In the genomic region with DNA sequence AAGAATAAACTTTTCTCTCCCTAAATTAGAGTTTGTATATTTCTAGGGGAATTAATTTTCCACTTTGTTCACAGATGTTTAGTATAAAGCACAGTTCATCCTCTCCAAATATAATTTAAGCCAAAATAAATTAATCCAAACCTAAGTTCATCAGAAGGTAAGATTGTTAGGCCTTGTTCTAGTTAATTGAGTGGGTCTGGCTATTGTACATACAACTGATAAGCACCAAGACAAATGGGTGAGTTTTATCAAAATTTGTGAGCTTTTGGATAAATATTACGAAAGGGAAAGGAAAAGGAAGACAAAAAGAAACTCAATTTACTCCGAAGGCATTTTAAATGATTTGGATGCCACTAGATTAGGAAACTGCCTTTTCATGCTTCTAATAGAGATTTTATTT, we compare ENCODE assay signal across 18 cellular contexts.
DNase-seq lines count a peak whose midpoint lies in the region; ATAC-seq and TF ChIP-seq lines count a peak whose summit lies in the region.
"Had no signal": no experiment of that assay in that cellular context is flagged by ENCODE, and none has a peak within 500 bp of the region (broad histone marks: within the 10 kb centered on the region; RNA-seq: fewer than 3 reads in every experiment).

No MANE protein-coding gene starts in this region.

- H3K27me3 Mint-ChIP-seq in GM23338 (ENCODE audit: insufficient read depth, low read depth, poor library complexity), result peaks cover 2% of the 10 kb centered on the region

- H2BK120ac ChIP-seq in mesenchymal stem cell (ENCODE audit: low read depth, low read length), result no peak overlapping the region

- H3K27ac ChIP-seq in GM23338 (ENCODE audit: low read depth) (no peak overlapping the region), mesenchymal stem cell (ENCODE audit: low read length, poor library complexity, severe bottlenecking) (no peak overlapping the region), subcutaneous abdominal adipose tissue (ENCODE audit: low read depth, low read length) (no peak overlapping the region), OCI-LY7 (ENCODE audit: low read depth, low read length, poor library complexity, severe bottlenecking) (no peak overlapping the region), vagina (no peak overlapping the region)
- H3K27ac ChIP-seq: PC-9, SJCRH30 had no signal

- DNase-seq in GM23338 (ENCODE audit: low spot score) (no peak), adipocyte (ENCODE audit: low read depth) (no peak), mesenchymal stem cell (no peak), NCI-H748 (lab: John Stamatoyannopoulos, UW; ENCODE audit: unreplicated experiment) (no peak), COLO829 (ENCODE audit: low spot score) (no peak), OCI-LY7 (ENCODE audit: low spot score) (no peak), vagina (ENCODE audit: extremely low spot score in 2 of 2) (no peak)
- DNase-seq: AML-193; Caco-2; DMS153; NCI-H1092; NCI-H187; NCI-H345; NCI-H526; NK-92 treated with Interleukin-12 subunit alpha and Interleukin-12 subunit beta, amount 100 ng/mL, for 24 hours; PC-9; SJCRH30 had no signal

- H2AFZ ChIP-seq in GM23338 (no peak overlapping the region), mesenchymal stem cell (ENCODE audit: low read depth, low read length) (no peak overlapping the region), OCI-LY7 (ENCODE audit: low read length) (no peak overlapping the region)
- H2AFZ ChIP-seq: PC-9 had no signal

- no peak overlapping the region for H3K4me3 ChIP-seq in GM23338
- H3K4me3 ChIP-seq in adipocyte (ENCODE audit: low read length), result peak overlapping the region; percentile 75
- H3K4me3 ChIP-seq in mesenchymal stem cell (ENCODE audit: insufficient read depth in 1 of 2, low read depth in 1 of 2, low read length in 2 of 2), result peak overlapping the region in 1 of 2 experiments; percentile 57
- H3K4me3 ChIP-seq in subcutaneous abdominal adipose tissue (ENCODE audit: low read depth in 1 of 5, low read length in 5 of 5), result peak overlapping the region in 3 of 5 donors; percentile 10 to 47 (median 39)
- no peak overlapping the region for H3K4me3 ChIP-seq in OCI-LY7 (ENCODE audit: low read depth, low read length, poor library complexity, severe bottlenecking)
- no peak overlapping the region for H3K4me3 ChIP-seq in vagina
- H3K4me3 ChIP-seq: PC-9, SJCRH30 had no signal

- no peak overlapping the region for H4K8ac ChIP-seq in mesenchymal stem cell (ENCODE audit: low read length)

- H3K4me2 ChIP-seq in GM23338, result no peak overlapping the region
- no peak overlapping the region for H3K4me2 ChIP-seq in mesenchymal stem cell (ENCODE audit: low read length, poor library complexity, severe bottlenecking)
- H3K4me2 ChIP-seq in OCI-LY7 (ENCODE audit: low read length), result no peak overlapping the region
- H3K4me2 ChIP-seq: PC-9 had no signal

- no peak overlapping the region for H3K4ac ChIP-seq in mesenchymal stem cell (ENCODE audit: low read depth in 1 of 2, low read length in 2 of 2)

- H4K20me1 ChIP-seq in GM23338 (replicated peaks; ENCODE audit: insufficient read depth) (no peaks in the 10 kb centered on the region), OCI-LY7 (ENCODE audit: insufficient read depth, low read length) (no peaks in the 10 kb centered on the region)

- no TSS peak for BruUV-seq in OCI-LY7 (replicated peaks; lab: Mats Ljungman, UMichigan)

- WGBS in mesenchymal stem cell, result 57% methylated on average over 1 of the region's 2 CpGs

- no peaks in the 10 kb centered on the region for H3F3A ChIP-seq in GM23338 (replicated peaks; ENCODE audit: low read depth)

- H3K4me1 ChIP-seq in GM23338 (ENCODE audit: insufficient read depth) (no peaks in the 10 kb centered on the region), adipocyte (ENCODE audit: control insufficient read depth, insufficient read depth, low read length) (peaks cover 17% of the 10 kb centered on the region), mesenchymal stem cell (ENCODE audit: control insufficient read depth, insufficient read depth, low read depth, low read length) (peaks cover 2% of the 10 kb centered on the region), subcutaneous abdominal adipose tissue (ENCODE audit: control insufficient read depth in 5 of 5, insufficient read depth in 5 of 5, low read length in 5 of 5) (peaks cover 0 to 24% (median 0%) of the 10 kb centered on the region in 5 donors), OCI-LY7 (ENCODE audit: insufficient read depth, low read length, poor library complexity, severe bottlenecking) (no peaks in the 10 kb centered on the region), vagina (no peaks in the 10 kb centered on the region)
- H3K4me1 ChIP-seq: Caco-2, SJCRH30 had no signal

- no peak overlapping the region for H3K4me3 Mint-ChIP-seq in GM23338

- CTCF ChIA-PET in OCI-LY7 (lab: Charles Lee; ENCODE audit: unreplicated experiment), result no interaction called here

- H2BK15ac ChIP-seq in mesenchymal stem cell (ENCODE audit: low read depth, poor library complexity, severe bottlenecking), result no peak overlapping the region

- peak overlapping the region; percentile 21; the same call in 1 of the 2 replicates for H3K27ac Mint-ChIP-seq in GM23338

- H2BK5ac ChIP-seq in mesenchymal stem cell (ENCODE audit: low read depth, low read length, poor library complexity, severe bottlenecking), result no peak overlapping the region

- H3K9ac ChIP-seq in adipocyte (ENCODE audit: low read length), result peak overlapping the region; percentile 78
- H3K9ac ChIP-seq in mesenchymal stem cell (ENCODE audit: low read length), result peak overlapping the region; percentile 73
- H3K9ac ChIP-seq in subcutaneous abdominal adipose tissue (ENCODE audit: low read length in 5 of 5), result peak overlapping the region in 1 of 5 donors; percentile 32

- POLR2A ChIA-PET in OCI-LY7 (lab: Charles Lee), result interaction anchor here (0.6 to 1.0 kb wide), 4 partner anchors 17 to 286 kb away, joined by 3 to 4 read pairs (median 4); no protein-coding TSS in a partner anchor

- H3K36me3 ChIP-seq in GM23338 (ENCODE audit: insufficient read depth) (no peaks in the 10 kb centered on the region), adipocyte (ENCODE audit: control insufficient read depth, insufficient read depth, low read length, severe bottlenecking) (no peaks in the 10 kb centered on the region), mesenchymal stem cell (ENCODE audit: control insufficient read depth in 1 of 2, insufficient read depth in 2 of 2, low read depth in 1 of 2, low read length in 2 of 2) (peaks cover 0 to 11% of the 10 kb centered on the region in 2 experiments), subcutaneous abdominal adipose tissue (ENCODE audit: control insufficient read depth in 5 of 5, insufficient read depth in 5 of 5, low read length in 5 of 5) (no peaks in the 10 kb centered on the region), OCI-LY7 (ENCODE audit: insufficient read depth, low read length) (no peaks in the 10 kb centered on the region), vagina (no peaks in the 10 kb centered on the region)
- H3K36me3 ChIP-seq: SJCRH30 had no signal

- H3K79me2 ChIP-seq in GM23338 (replicated peaks; ENCODE audit: insufficient read depth), result no peaks in the 10 kb centered on the region
- no peaks in the 10 kb centered on the region for H3K79me2 ChIP-seq in OCI-LY7 (ENCODE audit: insufficient read depth, low read depth, low read length)

- peaks cover 4% of the 10 kb centered on the region; the same call in 2 of the 3 replicates for H3K4me1 Mint-ChIP-seq in GM23338

- H2AK5ac ChIP-seq in mesenchymal stem cell (ENCODE audit: low read length, severe bottlenecking), result no peak overlapping the region

- H3K14ac ChIP-seq in mesenchymal stem cell (ENCODE audit: low read length in 2 of 2), result no peak overlapping the region

- H3K9me2 ChIP-seq in GM23338 (ENCODE audit: insufficient read depth) (no peaks in the 10 kb centered on the region), OCI-LY7 (ENCODE audit: insufficient read depth, low read length) (no peaks in the 10 kb centered on the region)

- H2BK12ac ChIP-seq in mesenchymal stem cell (ENCODE audit: low read length in 2 of 2), result no peak overlapping the region

- no peak for TF ChIP-seq POLR2A in vagina (IDR thresholded peaks at IDR 0.05)

- ATAC-seq in GM23338, result no peak

- H4K91ac ChIP-seq in mesenchymal stem cell (ENCODE audit: low read length), result no peak overlapping the region

- H3K9me3 Mint-ChIP-seq in GM23338, result no peaks in the 10 kb centered on the region

- H3K9me3 ChIP-seq in adipocyte (ENCODE audit: control insufficient read depth, low read length), result no peaks in the 10 kb centered on the region
- H3K9me3 ChIP-seq in mesenchymal stem cell (ENCODE audit: control insufficient read depth, low read length), result no peaks in the 10 kb centered on the region
- H3K9me3 ChIP-seq in subcutaneous abdominal adipose tissue (ENCODE audit: control insufficient read depth in 5 of 5, low read length in 5 of 5), result no peaks in the 10 kb centered on the region
- H3K9me3 ChIP-seq in OCI-LY7 (ENCODE audit: low read length), result no peaks in the 10 kb centered on the region
- no peaks in the 10 kb centered on the region for H3K9me3 ChIP-seq in vagina
- H3K9me3 ChIP-seq: Caco-2, SJCRH30 had no signal

- H3K23ac ChIP-seq in mesenchymal stem cell (ENCODE audit: low read length in 2 of 2), result no peak overlapping the region

- H3K79me1 ChIP-seq in mesenchymal stem cell (replicated peaks; ENCODE audit: low read length, poor library complexity, severe bottlenecking), result peaks cover 2% of the 10 kb centered on the region

- TF ChIP-seq CTCF in GM23338 (conservative IDR thresholded peaks at IDR 0.05; ENCODE audit: low read depth in 2 of 2), result no peak
- TF ChIP-seq CTCF in OCI-LY7 (conservative IDR thresholded peaks at IDR 0.05; ENCODE audit: low read length), result no peak
- no peak for TF ChIP-seq CTCF in vagina (IDR thresholded peaks at IDR 0.05)

- no peak overlapping the region for H3K18ac ChIP-seq in mesenchymal stem cell (ENCODE audit: low read depth in 1 of 2, low read length in 2 of 2)

- no peaks in the 10 kb centered on the region for H3K36me3 Mint-ChIP-seq in GM23338 (ENCODE audit: low read depth)

- H3K27me3 ChIP-seq in GM23338 (ENCODE audit: insufficient read depth), result no peaks in the 10 kb centered on the region
- no peaks in the 10 kb centered on the region for H3K27me3 ChIP-seq in adipocyte (replicated peaks; ENCODE audit: control insufficient read depth, insufficient read depth, low read length)
- no peaks in the 10 kb centered on the region for H3K27me3 ChIP-seq in mesenchymal stem cell (ENCODE audit: control insufficient read depth in 1 of 2, insufficient read depth in 1 of 2, low read length in 2 of 2)
- H3K27me3 ChIP-seq in subcutaneous abdominal adipose tissue (ENCODE audit: control insufficient read depth in 5 of 5, insufficient read depth in 4 of 5, low read length in 5 of 5), result no peaks in the 10 kb centered on the region
- H3K27me3 ChIP-seq in vagina, result no peaks in the 10 kb centered on the region
- H3K27me3 ChIP-seq: SJCRH30 had no signal

- intact Hi-C loops in OCI-LY7 (cut with micrococcal nuclease; ENCODE audit: unreplicated experiment), result no loop called here
- intact Hi-C loops in vagina (cut with DNase I), result no loop called here

TF ChIP-seq in GM23338, 12 proteins besides CTCF, POLR2A, EP300 and RAD21 (continues in another document):
- no peak for TF ChIP-seq NANOG (IDR thresholded peaks at IDR 0.05; ENCODE audit: borderline replicate concordance)

Comparison
In these comparisons a context has a peak if more than half of its experiments do, and no peak if none do; other contexts are left out.
1. H3K4me3 ChIP-seq: peak in adipocyte (single experiment) and subcutaneous abdominal adipose tissue (3 of 5); none in GM23338 (single experiment), OCI-LY7 (single experiment) and vagina (0 of 2).